In genomic region chr1:26317143-26317542, GRCh38 we compare ENCODE assay signal across 12 cellular contexts. TPM values are rescaled to one million over a fixed set of nuclear protein-coding genes. Genes with fewer than 3 reads are reported as not detected.
DNase-seq lines count a peak whose midpoint lies in the region; ATAC-seq and TF ChIP-seq lines count a peak whose summit lies in the region.
"Had no signal": no experiment of that assay in that cellular context is flagged by ENCODE, and none has a peak within 500 bp of the region (broad histone marks: within the 10 kb centered on the region; RNA-seq: fewer than 3 reads in every experiment).

No MANE protein-coding gene starts in this region.

- no peaks in the 10 kb centered on the region for H4K20me1 ChIP-seq in BLaER1

- peak overlapping the region; percentile 64 for H3K9ac ChIP-seq in BLaER1

- no peak for ATAC-seq in WTC11
- no peak for ATAC-seq in memory B cell (ENCODE audit: low read depth)
- no peak for ATAC-seq in GM18505 (IDR thresholded peaks at IDR 0.05; ENCODE audit: unreplicated experiment)
- ATAC-seq: left lung had no signal

- no peak for DNase-seq in GM06990 (ENCODE audit: extremely low read depth, insufficient read length)
- no peak for DNase-seq in WTC11 (ENCODE audit: low spot score)
- DNase-seq in memory B cell (ENCODE audit: low spot score in 2 of 2) = no peak
- no peak for DNase-seq in NCI-H748 treated with DMSO at 0.1 percent for 48 hours (lab: John Stamatoyannopoulos, UW)
- no peak for DNase-seq in NCI-H526 treated with DMSO at 0.1 percent for 48 hours (lab: John Stamatoyannopoulos, UW)
- no peak for DNase-seq in globus pallidus (ENCODE audit: low spot score)
- DNase-seq: left lung had no signal

- no peak for TF ChIP-seq POLR2A in GM18505 (IDR thresholded peaks at IDR 0.05; ENCODE audit: borderline replicate concordance, extremely low read depth, insufficient read depth, insufficient read length)

- CTCF ChIA-PET in WTC11 (lab: Charles Lee) = interaction anchor here (1.0 to 11.1 kb wide), 7 partner anchors 33 to 127 kb away, joined by 3 to 306 read pairs (median 8); partner anchors contain the start of genes CATSPER4, CEP85 and SH3BGRL3

- H3K27me3 Mint-ChIP-seq in WTC11 (ENCODE audit: low read depth) = peaks cover 13% of the 10 kb centered on the region; the same call in 1 of the 2 replicates
- no peaks in the 10 kb centered on the region for H3K27me3 Mint-ChIP-seq in memory B cell

- peak overlapping the region; percentile 58; the same call in 1 of the 2 replicates for H3K4me3 ChIP-seq in BLaER1
- H3K4me3 ChIP-seq in GM06990 (replicated peaks; ENCODE audit: low read depth, low read length) = peak overlapping the region; percentile 76

- POLR2A ChIA-PET in WTC11 (lab: Charles Lee) = interaction anchor here (0.8 to 1.3 kb wide), 2 partner anchors 35 to 83 kb away, joined by 3 to 5 read pairs; partner anchors contain the start of gene CEP85

- H3K9me3 Mint-ChIP-seq in WTC11 = no peaks in the 10 kb centered on the region
- H3K9me3 Mint-ChIP-seq in memory B cell = peaks cover 3% of the 10 kb centered on the region

- H3K27ac Mint-ChIP-seq in WTC11 = peak overlapping the region; percentile 78
- H3K27ac Mint-ChIP-seq in memory B cell = peak overlapping the region; percentile 81

- peak overlapping the region; percentile 88 for H3K4me2 ChIP-seq in BLaER1

- H3K4me3 Mint-ChIP-seq in WTC11 (no peak overlapping the region), memory B cell (peak overlapping the region; percentile 96)

- no peak for TF ChIP-seq CTCF in GM06990 (IDR thresholded peaks at IDR 0.05; ENCODE audit: insufficient read depth, low read length, poor library complexity, severe bottlenecking)
- TF ChIP-seq CTCF in WTC11 (IDR thresholded peaks at IDR 0.05) = no peak

- peaks cover 88% of the 10 kb centered on the region for H3K4me1 ChIP-seq in BLaER1

- H3K4me1 Mint-ChIP-seq in WTC11 (peaks cover 33% of the 10 kb centered on the region), memory B cell (peaks cover 52% of the 10 kb centered on the region)

- H3K36me3 Mint-ChIP-seq in WTC11 = peaks cover 3% of the 10 kb centered on the region
- H3K36me3 Mint-ChIP-seq in memory B cell = peaks cover 23% of the 10 kb centered on the region

- H3K36me3 ChIP-seq in BLaER1 (no peaks in the 10 kb centered on the region), GM06990 (ENCODE audit: control insufficient read depth, insufficient read depth, low read length) (peaks cover 14% of the 10 kb centered on the region)
- H3K36me3 ChIP-seq: left lung had no signal

- H3K27ac ChIP-seq in BLaER1 = peak overlapping the region; percentile 73

- H3K9me3 ChIP-seq in BLaER1 = no peaks in the 10 kb centered on the region
- H3K9me3 ChIP-seq: left lung had no signal

- H3K27me3 ChIP-seq in BLaER1 (peaks cover 17% of the 10 kb centered on the region; the same call in 1 of the 2 replicates), GM06990 (replicated peaks; ENCODE audit: control insufficient read depth, insufficient read depth, low read length) (no peaks in the 10 kb centered on the region)

TF ChIP-seq in WTC11, 78 proteins besides CTCF, POLR2A, EP300 and RAD21 (continues in another document):
- no peak for TF ChIP-seq ARID4B (CRISPR knock-in tag; IDR thresholded peaks at IDR 0.05; ENCODE audit: borderline replicate concordance)
- no peak for TF ChIP-seq FOXK1 (CRISPR knock-in tag; IDR thresholded peaks at IDR 0.05)
- TF ChIP-seq ELF4 (CRISPR knock-in tag; IDR thresholded peaks at IDR 0.05; ENCODE audit: low read depth) = no peak
- TF ChIP-seq ATF3 (CRISPR knock-in tag; conservative IDR thresholded peaks at IDR 0.05) = no peak
- no peak for TF ChIP-seq ZBTB21 (CRISPR knock-in tag; IDR thresholded peaks at IDR 0.05; ENCODE audit: borderline replicate concordance)
- no peak for TF ChIP-seq HMGA2 (CRISPR knock-in tag; IDR thresholded peaks at IDR 0.05)
- no peak for TF ChIP-seq ZSCAN18 (CRISPR knock-in tag; IDR thresholded peaks at IDR 0.05)
- TF ChIP-seq ZNF121 (CRISPR knock-in tag; IDR thresholded peaks at IDR 0.05) = no peak
- TF ChIP-seq MLX (CRISPR knock-in tag; IDR thresholded peaks at IDR 0.05) = no peak
- no peak for TF ChIP-seq ZNF232 (CRISPR knock-in tag; IDR thresholded peaks at IDR 0.05)
- no peak for TF ChIP-seq E2F4 (CRISPR knock-in tag; IDR thresholded peaks at IDR 0.05; ENCODE audit: borderline replicate concordance, low read depth)
- no peak for TF ChIP-seq GTF2I (CRISPR knock-in tag; conservative IDR thresholded peaks at IDR 0.05)
- TF ChIP-seq NFATC4 (CRISPR knock-in tag; IDR thresholded peaks at IDR 0.05) = no peak
- TF ChIP-seq GRHL2 (CRISPR knock-in tag; IDR thresholded peaks at IDR 0.05; ENCODE audit: insufficient replicate concordance, severe bottlenecking) = no peak
- TF ChIP-seq ZNF138 (CRISPR knock-in tag; conservative IDR thresholded peaks at IDR 0.05) = no peak
- no peak for TF ChIP-seq FOXP1 (CRISPR knock-in tag; IDR thresholded peaks at IDR 0.05; ENCODE audit: borderline replicate concordance)
- TF ChIP-seq SOX15 (CRISPR knock-in tag; IDR thresholded peaks at IDR 0.05) = no peak

RNA-seq across cellular contexts. Expression of gene CD52, which starts 0.6 kb away (rescaled TPM):
- 2.8 to 3.7 TPM (median 3.4 TPM) in 3 replicates for total RNA-seq in WTC11 (2021)
- total RNA-seq: astrocyte, pulmonary artery endothelial cell had no signal

RNA-seq across cellular contexts. Expression of gene UBXN11, which starts 10.7 kb away (rescaled TPM):
- 12.4 to 14.1 TPM (median 14.1 TPM) in 3 replicates for total RNA-seq in WTC11 (2021)

RNA-seq across cellular contexts. Expression of gene CRYBG2, which starts 36.8 kb away (rescaled TPM):
- 14.4 to 21.1 TPM (median 17.8 TPM) in 3 replicates for total RNA-seq in WTC11 (2021)
- total RNA-seq: pulmonary artery endothelial cell had no signal

RNA-seq across cellular contexts. Expression of gene SH3BGRL3, which starts 37.3 kb away (rescaled TPM):
- total RNA-seq in WTC11 (2021) = 70.8 to 92.9 TPM (median 92.3 TPM) in 3 replicates

RNA-seq across cellular contexts. Expression of gene ZNF683, which starts 55.4 kb away (rescaled TPM):
- total RNA-seq in WTC11 (2021) = not detected in 3 replicates
- total RNA-seq: astrocyte, H1, pulmonary artery endothelial cell had no signal
